14 cellular contexts compared by ENCODE assay signal in the genomic region with DNA sequence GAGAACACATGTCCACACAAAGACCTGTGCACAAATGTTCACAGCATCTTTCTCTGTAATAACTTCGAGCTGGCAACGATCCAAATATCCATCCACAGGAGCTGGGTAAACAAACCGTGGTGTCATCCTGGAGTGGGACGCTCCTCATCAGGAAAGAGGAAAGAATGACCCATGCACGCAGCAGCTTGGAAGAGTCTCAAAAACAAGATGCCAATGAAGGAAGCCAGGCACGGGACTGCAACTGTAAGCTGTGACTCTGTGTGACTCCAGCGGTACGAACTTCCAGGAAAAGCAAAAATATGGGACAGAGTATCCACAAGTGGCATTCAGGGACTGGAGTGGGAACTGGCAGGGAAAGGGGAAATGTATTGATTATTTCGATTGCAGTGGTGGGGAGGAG. TPM values are rescaled to one million over a fixed set of nuclear protein-coding genes. Genes with fewer than 3 reads are reported as not detected.
DNase-seq lines count a peak whose midpoint lies in the region; ATAC-seq and TF ChIP-seq lines count a peak whose summit lies in the region.
"Had no signal": no experiment of that assay in that cellular context is flagged by ENCODE, and none has a peak within 500 bp of the region (broad histone marks: within the 10 kb centered on the region; RNA-seq: fewer than 3 reads in every experiment).

No MANE protein-coding gene starts in this region.

- no peaks in the 10 kb centered on the region for H3K36me3 ChIP-seq in GM23248 (ENCODE audit: low read depth)
- H3K36me3 ChIP-seq: lower lobe of right lung had no signal

- ATAC-seq in stimulated activated naive CD8-positive, alpha-beta T cell treated with anti-CD3 and anti-CD28 coated beads, Interleukin-15, Interleukin-2, amounts not matched to agents 100 U/mL and 50 U/mL, for 24 hours, result no peak
- no peak for ATAC-seq in HG03159 (IDR thresholded peaks at IDR 0.05; ENCODE audit: unreplicated experiment)
- ATAC-seq: activated T-helper 17 cell treated with anti-CD3 and anti-CD28 coated beads, Interleukin-2, amount 50 U/mL, for 72 hours; CD8-positive, alpha-beta T cell; lower lobe of right lung had no signal

- H3K4me1 ChIP-seq in GM23248 (ENCODE audit: insufficient read depth), result peaks cover 10% of the 10 kb centered on the region

- DNase-seq in AG20443 (ENCODE audit: low spot score) (peak; percentile 69), GM23248 (peak; percentile 84), NCI-H69 (lab: John Stamatoyannopoulos, UW) (peak; percentile 72), fibroblast of villous mesenchyme (ENCODE audit: low read depth) (peak; percentile 49), G401 (ENCODE audit: low spot score) (no peak)
- DNase-seq in stimulated activated naive CD8-positive, alpha-beta T cell treated with anti-CD3 and anti-CD28 coated beads, Interleukin-15, Interleukin-2, amounts not matched to agents 100 U/mL and 50 U/mL, for 24 hours, result no peak
- DNase-seq in activated CD8-positive, alpha-beta memory T cell treated with anti-CD3 and anti-CD28 coated beads, Interleukin-2, amount 50 U/mL, for 48 hours, result no peak
- DNase-seq: activated CD4-positive, alpha-beta T cell treated with anti-CD3 and anti-CD28 coated beads, Interleukin-2, amount 10 ng/mL, durations not matched to agents 7 days and 5 days; lower lobe of right lung; NCI-H2081 treated with DMSO at 0.1 percent for 48 hours; occipital lobe had no signal

- no peak overlapping the region for H3K27ac ChIP-seq in GM23248
- H3K27ac ChIP-seq: lower lobe of right lung had no signal

- H3K9me2 ChIP-seq in GM23248 (ENCODE audit: insufficient read depth), result no peaks in the 10 kb centered on the region

- H4K20me1 ChIP-seq in GM23248 (ENCODE audit: insufficient read depth), result no peaks in the 10 kb centered on the region

- H3K4me3 ChIP-seq in GM23248 (no peak overlapping the region), fibroblast of villous mesenchyme (ENCODE audit: low read depth, low read length) (no peak overlapping the region)
- H3K4me3 ChIP-seq: lower lobe of right lung had no signal

- no peaks in the 10 kb centered on the region for H3K27me3 ChIP-seq in GM23248 (replicated peaks; ENCODE audit: insufficient read depth)

- 11% methylated on average over 9 of the region's 9 CpGs for WGBS in GM23248 (ENCODE audit: low coverage in 1 of 2, low lambda C conversion rate in 2 of 2, missing lambda C conversion rate in 2 of 2), 2 experiments

- H2AFZ ChIP-seq in GM23248, result no peak overlapping the region

- TF ChIP-seq CTCF in fibroblast of villous mesenchyme (IDR thresholded peaks at IDR 0.05; ENCODE audit: insufficient read depth, low read depth, low read length), result no peak

- H3K9me3 ChIP-seq in GM23248 (ENCODE audit: low read depth), result no peaks in the 10 kb centered on the region
- H3K9me3 ChIP-seq: lower lobe of right lung had no signal

- no peak overlapping the region for H3K9ac ChIP-seq in GM23248

- H3K4me2 ChIP-seq in GM23248 (ENCODE audit: unreplicated experiment), result no peak overlapping the region

- H3K79me2 ChIP-seq in GM23248 (ENCODE audit: insufficient read depth), result no peaks in the 10 kb centered on the region

- in situ Hi-C loops in GM23248 (cut with MboI), result no loop called here
- in situ Hi-C loops in G401 (cut with HindIII; ENCODE audit: low sequenced_read_pairs), result no loop called here

- no peaks in the 10 kb centered on the region for H3F3A ChIP-seq in GM23248 (ENCODE audit: insufficient read depth)

RNA-seq across cellular contexts. Expression of a gene that starts 36.7 kb away (rescaled TPM):
- total RNA-seq in GM23248 (2014; rRNA removed; shearing (Covaris generic)), result not detected in 2 replicates
- polyA plus RNA-seq in GM23248 (2016; fragmentation: Nextera tagmentation; extraction: Ambion mirVana), result not detected in 2 replicates
- total RNA-seq in fibroblast of villous mesenchyme, result not detected in 2 replicates
- 0.37 and 0.51 TPM in 2 replicates for total RNA-seq in G401 (2014; rRNA removed; shearing (Covaris generic))
- total RNA-seq: activated CD4-positive, alpha-beta T cell treated with anti-CD3 and anti-CD28 coated beads, Interleukin-2, amount 10 ng/mL, durations not matched to agents 7 days and 5 days; CD8-positive, alpha-beta T cell; occipital lobe had no signal

Comparison
In these comparisons a context has a peak if more than half of its experiments do, and no peak if none do; other contexts are left out.
1. DNase-seq: peak in AG20443 (single experiment), GM23248 (single experiment), NCI-H69 (single experiment) and fibroblast of villous mesenchyme (single experiment); none in stimulated activated naive CD8-positive, alpha-beta T cell treated with anti-CD3 and anti-CD28 coated beads, Interleukin-15, Interleukin-2, amounts not matched to agents 100 U/mL and 50 U/mL, for 24 hours (single experiment), G401 (single experiment) and activated CD8-positive, alpha-beta memory T cell treated with anti-CD3 and anti-CD28 coated beads, Interleukin-2, amount 50 U/mL, for 48 hours (single experiment).